9 cellular contexts compared by ENCODE assay signal in genomic region chr20:56343861-56344381, GRCh38. TPM values are rescaled to one million over a fixed set of nuclear protein-coding genes. Genes with fewer than 3 reads are reported as not detected.
A peak's percentile ranks its signal among the peaks of the same experiment; 100 is the strongest.
DNase-seq lines count a peak whose midpoint lies in the region; ATAC-seq and TF ChIP-seq lines count a peak whose summit lies in the region.
"Had no signal": no experiment of that assay in that cellular context is flagged by ENCODE, and none has a peak within 500 bp of the region (broad histone marks: within the 10 kb centered on the region; RNA-seq: fewer than 3 reads in every experiment).

No MANE protein-coding gene starts in this region.

- H3K27ac ChIP-seq in HUES48 (ENCODE audit: low read depth, low read length) (no peak overlapping the region), foreskin keratinocyte (no peak overlapping the region)
- H3K27ac ChIP-seq: epithelial cell of prostate had no signal

- H3K36me3 Mint-ChIP-seq in activated T-cell treated with anti-CD3 and anti-CD28 coated beads, Interleukin-2, amount 50 U/mL, for 24 hours (ENCODE audit: low read depth) = no peaks in the 10 kb centered on the region

- H3K27me3 ChIP-seq in HUES48 (ENCODE audit: control insufficient read depth, insufficient read depth, low read length) = peaks cover 62% of the 10 kb centered on the region
- H3K27me3 ChIP-seq in foreskin keratinocyte = peaks cover 19% of the 10 kb centered on the region

- DNase-seq in activated effector memory CD4-positive, alpha-beta T cell treated with anti-CD3 and anti-CD28 coated beads, Interleukin-2, amount 50 U/mL, for 16 hours = peak; percentile 70
- DNase-seq in activated effector memory CD4-positive, alpha-beta T cell treated with Interleukin-2 at 50 U/mL for 16 hours = no peak
- DNase-seq in activated T-cell treated with anti-CD3 and anti-CD28 coated beads, Interleukin-2, amount 50 U/mL, for 24 hours = peak; percentile 63
- DNase-seq in foreskin keratinocyte (no peak), pons (ENCODE audit: low spot score) (peak; percentile 16), KBM-7 (no peak)

- no peaks in the 10 kb centered on the region for H3K9me3 Mint-ChIP-seq in activated T-cell treated with anti-CD3 and anti-CD28 coated beads, Interleukin-2, amount 50 U/mL, for 24 hours

- H3K36me3 ChIP-seq in HUES48 (ENCODE audit: control insufficient read depth, insufficient read depth, low read length) = no peaks in the 10 kb centered on the region

- no peaks in the 10 kb centered on the region; the same call in 1 of the 2 replicates for H3K9me3 ChIP-seq in HUES48 (ENCODE audit: control insufficient read depth, insufficient read depth, low read length)

- H3K4me1 Mint-ChIP-seq in activated T-cell treated with anti-CD3 and anti-CD28 coated beads, Interleukin-2, amount 50 U/mL, for 24 hours (ENCODE audit: low read depth) = peaks cover 9% of the 10 kb centered on the region

- TF ChIP-seq CTCF in foreskin keratinocyte (conservative IDR thresholded peaks at IDR 0.05) = peak; percentile 79

- in situ Hi-C loops in KBM-7 (cut with MboI; ENCODE audit: low pct_unique_long_range_greater_than_20kb, low sequenced_read_pairs) = no loop called here

- H3K9ac ChIP-seq in HUES48 (ENCODE audit: low read depth, low read length) = no peak overlapping the region

- peaks cover 11% of the 10 kb centered on the region for H3K4me1 ChIP-seq in HUES48 (ENCODE audit: control insufficient read depth, insufficient read depth, low read length)
- H3K4me1 ChIP-seq in foreskin keratinocyte = peaks cover 4% of the 10 kb centered on the region

- H3K27ac Mint-ChIP-seq in activated T-cell treated with anti-CD3 and anti-CD28 coated beads, Interleukin-2, amount 50 U/mL, for 24 hours = no peak overlapping the region

- H3K4me3 ChIP-seq in HUES48 (ENCODE audit: low read depth, low read length) = peak overlapping the region; percentile 57

- ATAC-seq in foreskin keratinocyte (peak; percentile 85), GM21717 (IDR thresholded peaks at IDR 0.05; ENCODE audit: unreplicated experiment) (no peak)

- H3K27me3 Mint-ChIP-seq in activated T-cell treated with anti-CD3 and anti-CD28 coated beads, Interleukin-2, amount 50 U/mL, for 24 hours = peaks cover 84% of the 10 kb centered on the region

- no peak overlapping the region for H3K4me3 Mint-ChIP-seq in activated T-cell treated with anti-CD3 and anti-CD28 coated beads, Interleukin-2, amount 50 U/mL, for 24 hours

RNA-seq across cellular contexts. Expression of gene FAM210B, which starts 14.9 kb away (rescaled TPM):
- total RNA-seq in foreskin keratinocyte = 20.7 and 24.1 TPM in 2 replicates
- polyA plus RNA-seq in foreskin keratinocyte = 14.7 and 19.1 TPM in 2 replicates

RNA-seq across cellular contexts. Expression of gene AURKA, which starts 48.1 kb away (rescaled TPM):
- total RNA-seq in foreskin keratinocyte = 59.4 and 77.9 TPM in 2 replicates
- 38.0 and 57.6 TPM in 2 replicates for polyA plus RNA-seq in foreskin keratinocyte

RNA-seq across cellular contexts. Expression of gene CSTF1, which starts 48.5 kb away (rescaled TPM):
- 39.8 and 40.2 TPM in 2 replicates for total RNA-seq in foreskin keratinocyte
- 20.5 and 25.1 TPM in 2 replicates for polyA plus RNA-seq in foreskin keratinocyte

Comparison
In these comparisons a context has a peak if more than half of its experiments do, and no peak if none do; other contexts are left out.
1. DNase-seq: peak in activated effector memory CD4-positive, alpha-beta T cell treated with anti-CD3 and anti-CD28 coated beads, Interleukin-2, amount 50 U/mL, for 16 hours (single experiment), activated T-cell treated with anti-CD3 and anti-CD28 coated beads, Interleukin-2, amount 50 U/mL, for 24 hours (single experiment) and pons (single experiment); none in activated effector memory CD4-positive, alpha-beta T cell treated with Interleukin-2 at 50 U/mL for 16 hours (single experiment), foreskin keratinocyte (0 of 2) and KBM-7 (single experiment).